ENCODE assay signal across 8 cellular contexts in the genomic region with DNA sequence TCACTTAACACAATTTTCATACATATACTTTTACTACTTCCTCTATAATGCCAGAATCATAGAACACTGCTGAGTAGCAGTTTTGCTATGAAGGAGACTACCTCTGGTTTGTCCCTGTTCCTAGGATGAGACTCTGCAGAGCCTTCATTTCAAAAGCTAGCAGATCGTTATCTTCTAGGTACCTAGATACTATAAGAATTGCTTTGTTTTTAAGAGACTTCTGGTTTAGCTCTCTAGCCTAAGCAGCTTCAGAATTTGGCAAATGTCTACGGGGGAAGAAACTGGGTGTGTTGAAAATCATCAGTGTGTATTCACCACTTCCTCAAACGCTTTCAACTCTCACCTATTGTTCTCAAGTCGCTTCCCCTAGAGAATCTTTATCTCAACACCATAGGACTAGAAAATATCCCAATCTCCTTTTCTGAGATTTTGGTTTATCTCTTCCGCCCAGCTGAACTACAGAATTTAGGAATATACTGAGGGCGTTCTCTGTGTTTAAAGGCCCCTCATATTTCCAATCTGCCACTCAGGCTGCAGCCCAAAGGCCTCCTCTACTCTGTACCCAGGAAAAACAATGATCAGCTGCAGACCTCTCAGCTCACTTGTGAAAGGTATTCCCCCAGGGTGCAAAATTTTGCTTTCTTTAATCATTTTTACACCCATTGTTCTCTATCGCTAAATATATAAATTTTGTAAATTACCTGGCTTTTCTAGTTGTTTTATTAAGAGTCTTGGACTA. TPM values are rescaled to one million over a fixed set of nuclear protein-coding genes. Genes with fewer than 3 reads are reported as not detected.
DNase-seq lines count a peak whose midpoint lies in the region; ATAC-seq, FAIRE-seq and TF ChIP-seq lines count a peak whose summit lies in the region.

No MANE protein-coding gene starts in this region.

- POLR2A ChIA-PET in naive thymus-derived CD8-positive, alpha-beta T cell (lab: Charles Lee), result interaction anchor here (0.6 to 2.0 kb wide), 4 partner anchors 9 to 55 kb away, joined by 3 to 36 read pairs (median 4); a partner anchor contains a TSS

- peaks cover 47 to 89% (median 74%) of the 10 kb centered on the region in 4 donors for H3K4me1 Mint-ChIP-seq in naive thymus-derived CD8-positive, alpha-beta T cell

- WGBS in adrenal gland, 4 donors, result 73 to 86% (median 76%) methylated on average over 7 of the region's 7 CpGs

- H3K9me3 Mint-ChIP-seq in naive thymus-derived CD8-positive, alpha-beta T cell, result peaks cover 7 to 38% (median 19%) of the 10 kb centered on the region in 9 donors

- H3K27me3 ChIP-seq in vagina, result no peaks in the 10 kb centered on the region
- H3K27me3 ChIP-seq in adrenal gland, result no peaks in the 10 kb centered on the region

- H3K4me3 ChIP-seq in vagina, result no peak overlapping the region
- no peak overlapping the region for H3K4me3 ChIP-seq in adrenal gland

- peak overlapping the region; percentile 67 to 95 (median 92) for H3K27ac Mint-ChIP-seq in naive thymus-derived CD8-positive, alpha-beta T cell

- peaks cover 13 to 39% (median 21%) of the 10 kb centered on the region in 3 donors for H3K36me3 Mint-ChIP-seq in naive thymus-derived CD8-positive, alpha-beta T cell

- no peaks in the 10 kb centered on the region for H3K27me3 Mint-ChIP-seq in naive thymus-derived CD8-positive, alpha-beta T cell

- TF ChIP-seq CTCF in vagina (IDR thresholded peaks at IDR 0.05), result no peak
- no peak for TF ChIP-seq CTCF in adrenal gland (IDR thresholded peaks at IDR 0.05)

- intact Hi-C loops in vagina (cut with DNase I), result no loop called here
- intact Hi-C loops in adrenal gland (cut with DNase I), result no loop called here

- H3K4me1 ChIP-seq in vagina (peaks cover 19% of the 10 kb centered on the region), adrenal gland (replicated peaks in 1 of 2) (peaks cover 0 to 29% of the 10 kb centered on the region in 2 donors)

- peaks cover 3% of the 10 kb centered on the region for H3K9me3 ChIP-seq in vagina
- H3K9me3 ChIP-seq in adrenal gland (replicated peaks in 1 of 3), result peaks cover 0 to 8% (median 0%) of the 10 kb centered on the region in 3 donors

- peak; percentile 82 for DNase-seq in OCI-M1 (lab: John Stamatoyannopoulos, UW)
- DNase-seq in naive thymus-derived CD8-positive, alpha-beta T cell, result peak in 5 of 10 donors; percentile 7 to 75 (median 48)
- no peak for DNase-seq in vagina (ENCODE audit: extremely low spot score in 2 of 2)
- DNase-seq in adrenal gland, result no peak
- DNase-seq in HTR-8/SVneo (ENCODE audit: insufficient read length, low spot score), result no peak
- DNase-seq in stimulated activated CD4-positive, alpha-beta T cell treated with anti-CD3 and anti-CD28 coated beads, Interleukin-2, amount 100 ng/mL, for 24 hours, result no peak

- H3K27ac ChIP-seq in vagina (no peak overlapping the region), adrenal gland (no peak overlapping the region)

- ATAC-seq in GM19023 (IDR thresholded peaks at IDR 0.05; ENCODE audit: unreplicated experiment) (peak; percentile 89), HG02870 (IDR thresholded peaks at IDR 0.05; ENCODE audit: unreplicated experiment) (peak; percentile 91)
- ATAC-seq in naive thymus-derived CD8-positive, alpha-beta T cell, result peak; percentile 96 to 97

- FAIRE-seq in HTR-8/SVneo (lab: Jason Lieb, UNC), result no peak

- H3K36me3 ChIP-seq in vagina (no peaks in the 10 kb centered on the region), adrenal gland (replicated peaks in 1 of 2) (no peaks in the 10 kb centered on the region)

- TF ChIP-seq POLR2A in vagina (IDR thresholded peaks at IDR 0.05) (no peak), adrenal gland (IDR thresholded peaks at IDR 0.05) (no peak)

- H3K4me3 Mint-ChIP-seq in naive thymus-derived CD8-positive, alpha-beta T cell, result peak overlapping the region; percentile 54 to 80 (median 68)

RNA-seq across cellular contexts. Expression of a gene that starts 28.7 kb away (rescaled TPM):
- total RNA-seq in naive thymus-derived CD8-positive, alpha-beta T cell, result 100 to 1,000 TPM; 137 to 151 TPM
- polyA plus RNA-seq in naive thymus-derived CD8-positive, alpha-beta T cell, result 100 to 1,000 TPM in 1 of 3 donors, 10 to 100 TPM in 2; 78.2 to 116 (median 89.6) TPM
- total RNA-seq in vagina (28.5 TPM), adrenal gland (100 to 1,000 TPM in 7 of 8 donors, 10 to 100 TPM in 1; 73.8 to 270 (median 145) TPM)
- 100 to 1,000 TPM in 1 of 3 donors, 10 to 100 TPM in 2; 20.9 to 163 (median 22.8) TPM for polyA plus RNA-seq in adrenal gland
